Comparison of ENCODE assay signal across 20 cellular contexts in genomic region chr17:4155980-4156620, GRCh38. TPM values are rescaled to one million over a fixed set of nuclear protein-coding genes. Genes with fewer than 3 reads are reported as not detected.
DNase-seq lines count a peak whose midpoint lies in the region; ATAC-seq and TF ChIP-seq lines count a peak whose summit lies in the region.
"Had no signal": no experiment of that assay in that cellular context is flagged by ENCODE, and none has a peak within 500 bp of the region (broad histone marks: within the 10 kb centered on the region; RNA-seq: fewer than 3 reads in every experiment).

No MANE protein-coding gene starts in this region.

- H3K18ac ChIP-seq in H9 (ENCODE audit: insufficient read length, low read depth, low read length), result no peak overlapping the region

- no peak overlapping the region for H2BK120ac ChIP-seq in H9 (ENCODE audit: low read depth, low read length, poor library complexity, severe bottlenecking)

- H2BK15ac ChIP-seq in H9 (ENCODE audit: low read depth, low read length), result no peak overlapping the region

- H3K23me2 ChIP-seq in H9 (ENCODE audit: insufficient read length, low read depth, low read length, poor library complexity, severe bottlenecking), result no peaks in the 10 kb centered on the region

- H4K5ac ChIP-seq in H9 (ENCODE audit: insufficient read length, low read depth, low read length), result no peak overlapping the region

- H3K4me3 Mint-ChIP-seq in activated T-cell treated with anti-CD3 and anti-CD28 coated beads, Interleukin-2, amount 50 U/mL, for 24 hours, result no peak overlapping the region
- H3K4me3 Mint-ChIP-seq in H9 (no peak overlapping the region), neural crest cell (no peak overlapping the region)
- no peak overlapping the region for H3K4me3 Mint-ChIP-seq in activated CD4-positive, alpha-beta memory T cell treated with anti-CD3 and anti-CD28 coated beads, Interleukin-2, amount 10 ng/mL, durations not matched to agents 7 days and 5 days

- H3K36me3 ChIP-seq in HAP-1 (replicated peaks), result no peaks in the 10 kb centered on the region; the same call in 1 of the 2 replicates

- H2BK12ac ChIP-seq in H9 (ENCODE audit: insufficient read length, low read depth, low read length), result no peak overlapping the region

- H3K27ac ChIP-seq in H9 (ENCODE audit: insufficient read length, low read depth, low read length), result no peak overlapping the region
- H3K27ac ChIP-seq: A549, HL-60 had no signal

- H3K4ac ChIP-seq in H9 (ENCODE audit: low read depth, low read length), result no peak overlapping the region

- no peaks in the 10 kb centered on the region for H4K20me1 ChIP-seq in H9 (ENCODE audit: control insufficient read depth, insufficient read depth, insufficient read length)

- H3K36me3 Mint-ChIP-seq in activated T-cell treated with anti-CD3 and anti-CD28 coated beads, Interleukin-2, amount 50 U/mL, for 24 hours (ENCODE audit: low read depth), result peaks cover 36% of the 10 kb centered on the region
- peaks cover 0 to 2% (median 0%) of the 10 kb centered on the region in 3 experiments; a peak in 2 of 7 replicates for H3K36me3 Mint-ChIP-seq in H9 (ENCODE audit: insufficient read depth in 1 of 3, low read depth in 3 of 3)
- peaks cover 8% of the 10 kb centered on the region for H3K36me3 Mint-ChIP-seq in activated CD4-positive, alpha-beta memory T cell treated with anti-CD3 and anti-CD28 coated beads, Interleukin-2, amount 10 ng/mL, durations not matched to agents 7 days and 5 days (ENCODE audit: low read depth)
- H3K36me3 Mint-ChIP-seq in neural crest cell (ENCODE audit: low read depth), result no peaks in the 10 kb centered on the region

- no peaks in the 10 kb centered on the region for H3K79me1 ChIP-seq in H9 (ENCODE audit: insufficient read depth, low read depth, low read length, poor library complexity, severe bottlenecking)

- no peak overlapping the region for H3K23ac ChIP-seq in H9 (ENCODE audit: insufficient read length, low read depth, low read length)

- no peak overlapping the region for H3K4me3 ChIP-seq in HAP-1
- H3K4me3 ChIP-seq: A549 had no signal

- CTCF ChIA-PET in activated CD4-positive, alpha-beta memory T cell treated with anti-CD3 and anti-CD28 coated beads, Interleukin-2, amount 10 ng/mL, durations not matched to agents 7 days and 5 days (lab: Charles Lee), result interaction anchor here (0.8 to 4.3 kb wide), 2 partner anchors 13 to 102 kb away, joined by 3 to 20 read pairs; partner anchors contain the start of genes CYB5D2 and ZZEF1

- H3K27ac Mint-ChIP-seq in activated T-cell treated with anti-CD3 and anti-CD28 coated beads, Interleukin-2, amount 50 U/mL, for 24 hours, result peak overlapping the region; percentile 62
- peak overlapping the region in 2 of 3 experiments; percentile 61 to 77; a peak in 2 of 7 replicates for H3K27ac Mint-ChIP-seq in H9
- H3K27ac Mint-ChIP-seq in activated CD4-positive, alpha-beta memory T cell treated with anti-CD3 and anti-CD28 coated beads, Interleukin-2, amount 10 ng/mL, durations not matched to agents 7 days and 5 days, result peak overlapping the region; percentile 87
- H3K27ac Mint-ChIP-seq in neural crest cell (ENCODE audit: unreplicated experiment), result peak overlapping the region; percentile 64

- no peak overlapping the region for H3K9ac ChIP-seq in H9 (ENCODE audit: extremely low read depth, insufficient read length, low read length)
- H3K9ac ChIP-seq: SK-N-SH had no signal

- H3K27me3 Mint-ChIP-seq in activated T-cell treated with anti-CD3 and anti-CD28 coated beads, Interleukin-2, amount 50 U/mL, for 24 hours, result no peaks in the 10 kb centered on the region
- H3K27me3 Mint-ChIP-seq in H9 (ENCODE audit: low read depth), result peaks cover 2% of the 10 kb centered on the region; the same call in 1 of the 2 replicates
- H3K27me3 Mint-ChIP-seq in activated CD4-positive, alpha-beta memory T cell treated with anti-CD3 and anti-CD28 coated beads, Interleukin-2, amount 10 ng/mL, durations not matched to agents 7 days and 5 days, result no peaks in the 10 kb centered on the region
- no peaks in the 10 kb centered on the region for H3K27me3 Mint-ChIP-seq in neural crest cell (ENCODE audit: low read depth)

- no peak for ATAC-seq in HG02678 (IDR thresholded peaks at IDR 0.05; ENCODE audit: unreplicated experiment)

- H4K91ac ChIP-seq in H9 (ENCODE audit: insufficient read length, low read depth, low read length), result no peak overlapping the region

- no peak overlapping the region for H3K14ac ChIP-seq in H9 (ENCODE audit: insufficient read depth, low read length)

- no peak overlapping the region for H3K4me2 ChIP-seq in H9 (ENCODE audit: insufficient read depth, insufficient read length, low read length)
- H3K4me2 ChIP-seq: A549, SK-N-SH had no signal

- H3K9me3 Mint-ChIP-seq in activated T-cell treated with anti-CD3 and anti-CD28 coated beads, Interleukin-2, amount 50 U/mL, for 24 hours, result no peaks in the 10 kb centered on the region
- H3K9me3 Mint-ChIP-seq in H9 (no peaks in the 10 kb centered on the region), neural crest cell (no peaks in the 10 kb centered on the region)
- H3K9me3 Mint-ChIP-seq in activated CD4-positive, alpha-beta memory T cell treated with anti-CD3 and anti-CD28 coated beads, Interleukin-2, amount 10 ng/mL, durations not matched to agents 7 days and 5 days, result no peaks in the 10 kb centered on the region

- no peak for DNase-seq in activated T-cell treated with anti-CD3 and anti-CD28 coated beads, Interleukin-2, amount 50 U/mL, for 24 hours
- DNase-seq in activated T-cell treated with anti-CD3 and anti-CD28 coated beads for 4 hours (no peak), H9 (no peak), neural crest cell (ENCODE audit: low read depth, low spot score) (no peak), HAP-1 (ENCODE audit: low spot score in 2 of 2) (no peak), NCI-H1436 treated with DMSO at 0.1 percent for 48 hours (lab: John Stamatoyannopoulos, UW) (no peak)
- peak; percentile 41 for DNase-seq in activated CD4-positive, alpha-beta memory T cell treated with anti-CD3 and anti-CD28 coated beads, Interleukin-2, amount 10 ng/mL, durations not matched to agents 7 days and 5 days
- DNase-seq: C1 segment of cervical spinal cord, COR-L47, GF-D8, GOT3, MV-4-11, NCI-H1417 treated with DMSO at 0.1 percent for 48 hours, NCI-H2081 treated with DMSO at 0.1 percent for 48 hours, NCI-H510A, SHP77, SK-N-SH had no signal

- no peaks in the 10 kb centered on the region for H3K79me2 ChIP-seq in H9 (ENCODE audit: insufficient read depth, low read length)

- H2BK5ac ChIP-seq in H9 (ENCODE audit: insufficient read length, low read length), result no peak overlapping the region

- H2AFZ ChIP-seq in H9 (ENCODE audit: low read length), result no peak overlapping the region

- H3K4me1 ChIP-seq in H9 (ENCODE audit: insufficient read depth, low read length) (no peaks in the 10 kb centered on the region), HAP-1 (no peaks in the 10 kb centered on the region)

- H3K27me3 ChIP-seq in H9 (ENCODE audit: insufficient read depth, low read length) (no peaks in the 10 kb centered on the region), HAP-1 (ENCODE audit: low read depth) (no peaks in the 10 kb centered on the region)

- H3K9me3 ChIP-seq in H9 (ENCODE audit: control insufficient read depth, low read depth, low read length) (no peaks in the 10 kb centered on the region), HAP-1 (no peaks in the 10 kb centered on the region)
- H3K9me3 ChIP-seq: A549, SK-N-SH had no signal

- no peak overlapping the region for H2AK5ac ChIP-seq in H9 (ENCODE audit: insufficient read length, low read length)

- whole genome bisulfite sequencing in H9 (ENCODE audit: extremely low coverage, insufficient read length, low lambda C conversion rate), result no CpG with 5 or more reads among the region's 10 CpGs

- H4K8ac ChIP-seq in H9 (replicated peaks; ENCODE audit: insufficient read length, low read depth, low read length), result no peak overlapping the region

- POLR2A ChIA-PET in activated CD4-positive, alpha-beta memory T cell treated with anti-CD3 and anti-CD28 coated beads, Interleukin-2, amount 10 ng/mL, durations not matched to agents 7 days and 5 days (lab: Charles Lee), result interaction anchor here (1.2 to 12.7 kb wide), 4 partner anchors 10 to 22 kb away, joined by 3 to 178 read pairs (median 8); partner anchors contain the start of genes CYB5D2 and ZZEF1

- no peaks in the 10 kb centered on the region for H3K4me1 Mint-ChIP-seq in activated T-cell treated with anti-CD3 and anti-CD28 coated beads, Interleukin-2, amount 50 U/mL, for 24 hours (ENCODE audit: low read depth)
- H3K4me1 Mint-ChIP-seq in H9 (peaks cover 1 to 4% of the 10 kb centered on the region in 2 experiments; a peak in 3 of 4 replicates), neural crest cell (peaks cover under 1% of the 10 kb centered on the region)
- H3K4me1 Mint-ChIP-seq in activated CD4-positive, alpha-beta memory T cell treated with anti-CD3 and anti-CD28 coated beads, Interleukin-2, amount 10 ng/mL, durations not matched to agents 7 days and 5 days, result peaks cover 14% of the 10 kb centered on the region

- H3T11ph ChIP-seq in H9 (ENCODE audit: low read length), result no peak overlapping the region

- no peak overlapping the region for H2BK20ac ChIP-seq in H9 (ENCODE audit: low read depth, low read length, poor library complexity, severe bottlenecking)

- in situ Hi-C loops in HAP-1 (cut with MboI; ENCODE audit: low sequenced_read_pairs), result no loop called here

- TF ChIP-seq CTCF in H9 (conservative IDR thresholded peaks at IDR 0.05) (no peak), neural crest cell (conservative IDR thresholded peaks at IDR 0.05) (no peak)

- no peak overlapping the region for H3K56ac ChIP-seq in H9 (ENCODE audit: insufficient read length, low read depth, low read length)

RNA-seq across cellular contexts. Expression of gene CYB5D2, which starts 13.1 kb away (rescaled TPM):
- total RNA-seq in H9 (2021) (7.8 and 8.4 TPM in 2 replicates), neural crest cell (12.1 and 12.9 TPM in 2 replicates)
- total RNA-seq in activated CD4-positive, alpha-beta memory T cell treated with anti-CD3 and anti-CD28 coated beads, Interleukin-2, amount 10 ng/mL, durations not matched to agents 7 days and 5 days, result 1 to 10 TPM; 7.9 to 8.6 TPM

RNA-seq across cellular contexts. Expression of gene ZZEF1, which starts 13.3 kb away (rescaled TPM):
- total RNA-seq in H9 (2021) (17.4 and 22.1 TPM in 2 replicates), neural crest cell (26.9 and 28.0 TPM in 2 replicates)
- total RNA-seq in activated CD4-positive, alpha-beta memory T cell treated with anti-CD3 and anti-CD28 coated beads, Interleukin-2, amount 10 ng/mL, durations not matched to agents 7 days and 5 days, result 10 to 100 TPM; 52.1 to 54.9 TPM
